ENCODE assay signal across 1 cellular context in genomic region chr17:17751996-17752821, GRCh38.
TF ChIP-seq lines count a peak whose summit lies in the region.

No MANE protein-coding gene starts in this region.

TF ChIP-seq in K562, 482 proteins besides CTCF, POLR2A, EP300 and RAD21 (continued from another document):
- no peak for TF ChIP-seq ILF3 (IDR thresholded peaks at IDR 0.05; ENCODE audit: borderline replicate concordance)
- TF ChIP-seq ZBTB7A (IDR thresholded peaks at IDR 0.05; ENCODE audit: borderline replicate concordance, control insufficient read depth, low read depth, low read length) = peak; percentile 56; the same call in 1 of the 2 replicates
- no peak for TF ChIP-seq NFIX (CRISPR knock-in tag; IDR thresholded peaks at IDR 0.05; ENCODE audit: low read depth)
- TF ChIP-seq MYC (IDR thresholded peaks at IDR 0.05; ENCODE audit: low read depth, low read length) = no peak
- TF ChIP-seq MYC (CRISPR knock-in tag; IDR thresholded peaks at IDR 0.05; ENCODE audit: borderline replicate concordance, low read depth) = no peak
- TF ChIP-seq TRIM24 (IDR thresholded peaks at IDR 0.05) = no peak
- TF ChIP-seq PHF8 (IDR thresholded peaks at IDR 0.05; ENCODE audit: borderline replicate concordance, low read length) = peak; percentile 70; the same call in 1 of the 2 replicates
- 0 out of 2 replicates have a peak, but pooled peaks have one; percentile 34 for TF ChIP-seq DMBX1 (CRISPR knock-in tag; IDR thresholded peaks at IDR 0.05; ENCODE audit: borderline replicate concordance)
- TF ChIP-seq THAP12 (CRISPR knock-in tag; IDR thresholded peaks at IDR 0.05) = 0 out of 2 replicates have a peak, but pooled peaks have one; percentile 48
- TF ChIP-seq RFX1 (IDR thresholded peaks at IDR 0.05) = peak; percentile 91
- TF ChIP-seq ZNF589 (CRISPR knock-in tag; IDR thresholded peaks at IDR 0.05; ENCODE audit: low read depth) = peak; percentile 45; the same call in 1 of the 2 replicates
- no peak for TF ChIP-seq MTA2 (IDR thresholded peaks at IDR 0.05; ENCODE audit: low read depth)
- TF ChIP-seq ZNF263 (CRISPR knock-in tag; IDR thresholded peaks at IDR 0.05; ENCODE audit: borderline replicate concordance) = peak; percentile 40; the same call in 1 of the 2 replicates
- TF ChIP-seq NRF1 (conservative IDR thresholded peaks at IDR 0.05 in 1 of 2, IDR thresholded peaks at IDR 0.05 in 1 of 2) = peak; percentile 76 to 78
- no peak for TF ChIP-seq TAL1 (IDR thresholded peaks at IDR 0.05)
- no peak for TF ChIP-seq NR2C2 (CRISPR knock-in tag; IDR thresholded peaks at IDR 0.05)
- peak; percentile 79 for TF ChIP-seq NR2C2 (tag; IDR thresholded peaks at IDR 0.05)
- TF ChIP-seq RNF2 (IDR thresholded peaks at IDR 0.05) = no peak
- peak in 1 of 2 experiments; percentile 58; a peak in 1 of 4 replicates for TF ChIP-seq ZNF639 (CRISPR knock-in tag; conservative IDR thresholded peaks at IDR 0.05 in 1 of 2, IDR thresholded peaks at IDR 0.05 in 1 of 2)
- peak; percentile 68 for TF ChIP-seq KDM5B (IDR thresholded peaks at IDR 0.05; ENCODE audit: insufficient replicate concordance, low read depth, low read length)
- TF ChIP-seq BCOR (IDR thresholded peaks at IDR 0.05) = peak; percentile 99
- TF ChIP-seq ZNF830 (CRISPR knock-in tag; IDR thresholded peaks at IDR 0.05) = no peak
- 0 out of 2 replicates have a peak, but pooled peaks have one; percentile 38 for TF ChIP-seq BMI1 (IDR thresholded peaks at IDR 0.05; ENCODE audit: low read length)
- TF ChIP-seq CCNT2 (IDR thresholded peaks at IDR 0.05; ENCODE audit: borderline replicate concordance, extremely low read depth, insufficient read length, low read depth, low read length) = peak; percentile 56
- peak; percentile 23 to 54; a peak in 2 of 4 replicates for TF ChIP-seq MNT (conservative IDR thresholded peaks at IDR 0.05)
- TF ChIP-seq ZBED1 (IDR thresholded peaks at IDR 0.05) = no peak
- TF ChIP-seq GABPA (tag; conservative IDR thresholded peaks at IDR 0.05; ENCODE audit: low read depth) = peak; percentile 66
- TF ChIP-seq JUND (IDR thresholded peaks at IDR 0.05; ENCODE audit: borderline replicate concordance, low read depth, low read length) = 0 out of 2 replicates have a peak, but pooled peaks have one; percentile 7
- no peak for TF ChIP-seq JUND (tag; IDR thresholded peaks at IDR 0.05; ENCODE audit: borderline replicate concordance, low read depth, low read length)
- no peak for TF ChIP-seq CREBBP (IDR thresholded peaks at IDR 0.05; ENCODE audit: low read depth, low read length)
- peak; percentile 67 for TF ChIP-seq NFYB (IDR thresholded peaks at IDR 0.05; ENCODE audit: extremely low read depth, insufficient read length)
- peak in 1 of 2 experiments; percentile 53 for TF ChIP-seq E2F6 (IDR thresholded peaks at IDR 0.05; ENCODE audit: borderline replicate concordance in 1 of 2, extremely low read depth in 1 of 2, insufficient read depth in 1 of 2, insufficient read length in 1 of 2, low read depth in 1 of 2, low read length in 1 of 2, poor library complexity in 1 of 2, severe bottlenecking in 1 of 2)
- peak; percentile 77 for TF ChIP-seq RBFOX2 (IDR thresholded peaks at IDR 0.05; ENCODE audit: low read depth, low read length)
- TF ChIP-seq SUPT5H (IDR thresholded peaks at IDR 0.05) = peak; percentile 12; the same call in 1 of the 2 replicates
